Comparison of ENCODE assay signal across 12 cellular contexts in genomic region chr6:57242505-57242904, GRCh38. TPM values are rescaled to one million over a fixed set of nuclear protein-coding genes. Genes with fewer than 3 reads are reported as not detected.
DNase-seq lines count a peak whose midpoint lies in the region; ATAC-seq and TF ChIP-seq lines count a peak whose summit lies in the region.
"Had no signal": no experiment of that assay in that cellular context is flagged by ENCODE, and none has a peak within 500 bp of the region (broad histone marks: within the 10 kb centered on the region; RNA-seq: fewer than 3 reads in every experiment).

No MANE protein-coding gene starts in this region.

- no peaks in the 10 kb centered on the region for H3F3A ChIP-seq in smooth muscle cell (ENCODE audit: low read depth)

- H3K4me1 ChIP-seq in HCT116 (ENCODE audit: control insufficient read depth in 1 of 2, insufficient read depth in 2 of 2, low read length in 2 of 2) (no peaks in the 10 kb centered on the region), RWPE2 (ENCODE audit: insufficient read depth, poor library complexity, severe bottlenecking) (peaks cover 13% of the 10 kb centered on the region), smooth muscle cell (ENCODE audit: low read depth) (no peaks in the 10 kb centered on the region)
- H3K4me1 ChIP-seq: thyroid gland had no signal

- intact Hi-C loops in HCT116 (cut with micrococcal nuclease), result no loop called here

- H3K9ac ChIP-seq in HCT116 (ENCODE audit: low read length) (no peak overlapping the region), smooth muscle cell (ENCODE audit: low read depth) (peak overlapping the region; percentile 43)

- ATAC-seq in HCT116, result no peak
- peak; percentile 98 for ATAC-seq in RWPE2 (ENCODE audit: low read depth)
- ATAC-seq in HG02970 (IDR thresholded peaks at IDR 0.05; ENCODE audit: low FRiP score, unreplicated experiment), result no peak
- ATAC-seq: naive thymus-derived CD4-positive, alpha-beta T cell had no signal

- DNase-seq in HCT116 (ENCODE audit: low read depth, low spot score), result no peak
- no peak for DNase-seq in RWPE2 (ENCODE audit: low spot score)
- DNase-seq in foreskin fibroblast, result peak; percentile 85 to 91
- DNase-seq in smooth muscle cell (lab: John Stamatoyannopoulos, UW; ENCODE audit: unreplicated experiment), result no peak
- DNase-seq in NCI-H1048 (lab: John Stamatoyannopoulos, UW), result no peak
- no peak for DNase-seq in OCI-M2 (lab: John Stamatoyannopoulos, UW; ENCODE audit: unreplicated experiment)
- no peak for DNase-seq in NCI-H1436 (lab: John Stamatoyannopoulos, UW)
- DNase-seq: activated CD4-positive, alpha-beta T cell treated with anti-CD3 and anti-CD28 coated beads, Interleukin-2, amount 50 U/mL, for 48 hours; naive thymus-derived CD4-positive, alpha-beta T cell; SIG-M5; thyroid gland had no signal

- POLR2A ChIA-PET in HCT116 (lab: Charles Lee), result no interaction called here

- peak overlapping the region; percentile 16 for H2AFZ ChIP-seq in HCT116 (ENCODE audit: low read depth, low read length, poor library complexity, severe bottlenecking)
- peak overlapping the region; percentile 4 for H2AFZ ChIP-seq in smooth muscle cell (ENCODE audit: low read depth)

- H3K4me2 ChIP-seq in HCT116 (ENCODE audit: low read length) (no peak overlapping the region), smooth muscle cell (peak overlapping the region; percentile 47)

- H3K36me3 ChIP-seq in HCT116 (ENCODE audit: control insufficient read depth in 1 of 2, insufficient read depth in 2 of 2, low read length in 2 of 2) (no peaks in the 10 kb centered on the region), RWPE2 (ENCODE audit: low read depth) (no peaks in the 10 kb centered on the region), smooth muscle cell (ENCODE audit: low read depth) (no peaks in the 10 kb centered on the region)
- H3K36me3 ChIP-seq: thyroid gland had no signal

- no peak for TF ChIP-seq RAD21 in HCT116 (IDR thresholded peaks at IDR 0.05; ENCODE audit: low read depth)

- no peaks in the 10 kb centered on the region for H4K20me1 ChIP-seq in HCT116 (ENCODE audit: insufficient read depth)
- H4K20me1 ChIP-seq in smooth muscle cell (ENCODE audit: low read depth), result no peaks in the 10 kb centered on the region

- CTCF ChIA-PET in HCT116 (lab: Charles Lee), result no interaction called here

- WGBS in smooth muscle cell (ENCODE audit: low lambda C conversion rate), result 1% methylated on average over 2 of the region's 2 CpGs

- no TSS peak for BruUV-seq in HCT116 (replicated peaks; lab: Mats Ljungman, UMichigan)

- H3K79me2 ChIP-seq in HCT116 (ENCODE audit: insufficient read depth, low read length) (no peaks in the 10 kb centered on the region), smooth muscle cell (ENCODE audit: low read depth) (no peaks in the 10 kb centered on the region)

- no peak for TF ChIP-seq POLR2A in HCT116 (IDR thresholded peaks at IDR 0.05; ENCODE audit: borderline replicate concordance, extremely low read depth, insufficient read depth, insufficient read length)

- no peaks in the 10 kb centered on the region for H3K9me2 ChIP-seq in HCT116 (ENCODE audit: insufficient read depth)

- no peak overlapping the region for H3K4me3 ChIP-seq in HCT116 (replicated peaks in 1 of 2; ENCODE audit: low read depth in 1 of 2, low read length in 2 of 2)
- no peak overlapping the region for H3K4me3 ChIP-seq in RWPE2 (ENCODE audit: severe bottlenecking)
- no peak overlapping the region for H3K4me3 ChIP-seq in foreskin fibroblast (ENCODE audit: low read depth in 1 of 2, low read length in 2 of 2)
- H3K4me3 ChIP-seq in smooth muscle cell, result no peak overlapping the region
- H3K4me3 ChIP-seq: thyroid gland had no signal

- H3K27me3 ChIP-seq in HCT116 (ENCODE audit: insufficient read depth, low read length), result no peaks in the 10 kb centered on the region
- no peaks in the 10 kb centered on the region for H3K27me3 ChIP-seq in RWPE2 (ENCODE audit: insufficient read depth, poor library complexity, severe bottlenecking)
- H3K27me3 ChIP-seq in smooth muscle cell (ENCODE audit: low read depth), result no peaks in the 10 kb centered on the region
- H3K27me3 ChIP-seq: thyroid gland had no signal

- H3K9me3 ChIP-seq in HCT116 (ENCODE audit: control insufficient read depth in 1 of 2, insufficient read depth in 1 of 2, low read depth in 1 of 2, low read length in 2 of 2) (no peaks in the 10 kb centered on the region), RWPE2 (ENCODE audit: severe bottlenecking) (no peaks in the 10 kb centered on the region), smooth muscle cell (replicated peaks; ENCODE audit: low read depth) (no peaks in the 10 kb centered on the region)
- H3K9me3 ChIP-seq: thyroid gland had no signal

- TF ChIP-seq CTCF in HCT116 (IDR thresholded peaks at IDR 0.05 in 2 of 3, conservative IDR thresholded peaks at IDR 0.05 in 1 of 3; ENCODE audit: borderline replicate concordance in 1 of 3, insufficient read depth in 1 of 3, low read depth in 2 of 3, low read length in 2 of 3) (no peak), RWPE2 (IDR thresholded peaks at IDR 0.05; ENCODE audit: poor library complexity, severe bottlenecking) (no peak), foreskin fibroblast (IDR thresholded peaks at IDR 0.05; ENCODE audit: low read depth, low read length) (no peak), smooth muscle cell (IDR thresholded peaks at IDR 0.05; ENCODE audit: borderline replicate concordance, insufficient read depth, poor library complexity, severe bottlenecking) (no peak)

- H3K27ac ChIP-seq in HCT116 (ENCODE audit: low read depth, low read length), result no peak overlapping the region
- H3K27ac ChIP-seq in RWPE2 (ENCODE audit: poor library complexity, severe bottlenecking), result peak overlapping the region; percentile 55
- peak overlapping the region; percentile 88 for H3K27ac ChIP-seq in smooth muscle cell (ENCODE audit: low read depth)
- H3K27ac ChIP-seq: thyroid gland had no signal

- RAD21 ChIA-PET in HCT116 (lab: Charles Lee; ENCODE audit: low non-redundant PET in 1 of 2, low total read pairs in 2 of 2, uncharacterized antibody in 2 of 2, unreplicated experiment in 2 of 2), result no interaction called here

TF ChIP-seq in HCT116, 20 proteins besides CTCF, POLR2A, EP300 and RAD21:
- TF ChIP-seq, protein P1, sequence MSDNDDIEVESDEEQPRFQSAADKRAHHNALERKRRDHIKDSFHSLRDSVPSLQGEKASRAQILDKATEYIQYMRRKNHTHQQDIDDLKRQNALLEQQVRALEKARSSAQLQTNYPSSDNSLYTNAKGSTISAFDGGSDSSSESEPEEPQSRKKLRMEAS (IDR thresholded peaks at IDR 0.05), result no peak
- TF ChIP-seq REST (IDR thresholded peaks at IDR 0.05; ENCODE audit: low read depth) (no peak), TCF7L2 (IDR thresholded peaks at IDR 0.05; ENCODE audit: borderline replicate concordance, extremely low read depth, insufficient read depth, insufficient read length) (no peak), EGR1 (IDR thresholded peaks at IDR 0.05; ENCODE audit: low read depth) (no peak), ZFX (IDR thresholded peaks at IDR 0.05) (no peak), EZH2 (IDR thresholded peaks at IDR 0.05) (no peak), JUND (IDR thresholded peaks at IDR 0.05) (no peak), EZH2phosphoT487 (IDR thresholded peaks at IDR 0.05; ENCODE audit: borderline replicate concordance) (no peak), FOSL1 (IDR thresholded peaks at IDR 0.05; ENCODE audit: low read depth) (no peak), SIN3A (IDR thresholded peaks at IDR 0.05; ENCODE audit: low read depth) (no peak), SRF (IDR thresholded peaks at IDR 0.05; ENCODE audit: low read depth) (no peak), CEBPB (IDR thresholded peaks at IDR 0.05; ENCODE audit: low read depth) (no peak), CBX3 (IDR thresholded peaks at IDR 0.05; ENCODE audit: low read depth) (no peak), ZNF274 (IDR thresholded peaks at IDR 0.05; ENCODE audit: low read depth, low read length) (no peak), SP1 (IDR thresholded peaks at IDR 0.05; ENCODE audit: low read depth) (no peak), POLR2AphosphoS5 (IDR thresholded peaks at IDR 0.05; ENCODE audit: low read depth, low read length) (no peak)
- TF ChIP-seq, protein P2, sequence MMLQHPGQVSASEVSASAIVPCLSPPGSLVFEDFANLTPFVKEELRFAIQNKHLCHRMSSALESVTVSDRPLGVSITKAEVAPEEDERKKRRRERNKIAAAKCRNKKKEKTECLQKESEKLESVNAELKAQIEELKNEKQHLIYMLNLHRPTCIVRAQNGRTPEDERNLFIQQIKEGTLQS (IDR thresholded peaks at IDR 0.05), result no peak

RNA-seq across cellular contexts. Expression of gene RAB23, which starts 20.4 kb away (rescaled TPM):
- total RNA-seq in HCT116 (2021; ENCODE audit: unreplicated experiment) (11.7 TPM), smooth muscle cell (95.3 and 112 TPM in 2 replicates)
- 3.0 and 4.2 TPM in 2 replicates for polyA plus RNA-seq in HCT116 (2012)
- polyA plus RNA-seq in smooth muscle cell, result 46.3 and 51.4 TPM in 2 replicates

Comparison
In these comparisons a context has a peak if more than half of its experiments do, and no peak if none do; other contexts are left out.
1. DNase-seq: peak in foreskin fibroblast (2 of 2); none in HCT116 (single experiment), RWPE2 (single experiment), smooth muscle cell (single experiment), NCI-H1048 (single experiment), OCI-M2 (single experiment) and NCI-H1436 (single experiment).